28 cellular contexts compared by ENCODE assay signal in the genomic region with DNA sequence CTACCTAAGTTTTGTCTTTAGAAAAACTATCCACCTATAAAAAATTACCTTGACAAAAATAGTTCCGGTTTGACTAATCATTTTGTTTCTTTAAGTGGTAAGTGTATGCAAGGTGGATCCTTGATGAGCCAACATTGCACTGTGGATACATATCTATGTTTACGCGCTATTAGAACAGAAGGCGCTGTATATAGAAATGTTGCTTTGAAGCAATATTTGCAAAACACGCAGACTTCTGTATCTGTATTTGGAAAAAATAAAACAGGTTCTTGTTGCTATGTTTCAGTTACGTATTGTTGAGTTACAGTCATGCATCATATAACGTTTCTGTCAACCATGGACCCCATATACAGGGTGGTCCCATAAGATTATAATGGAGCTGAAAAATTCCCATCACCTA.
"Had no signal": no experiment of that assay in that cellular context is flagged by ENCODE, and none has a peak within 500 bp of the region (broad histone marks: within the 10 kb centered on the region; RNA-seq: fewer than 3 reads in every experiment).

No MANE protein-coding gene starts in this region.

- H3K27me3 ChIP-seq: colonic mucosa, dorsolateral prefrontal cortex, esophagus muscularis mucosa, esophagus squamous epithelium, foreskin keratinocyte, gastrocnemius medialis, gastroesophageal sphincter, heart left ventricle, heart right ventricle had no signal

- H3K9me3 ChIP-seq: colonic mucosa, esophagus muscularis mucosa, esophagus squamous epithelium, gastrocnemius medialis, gastroesophageal sphincter, heart left ventricle, heart right ventricle had no signal

- H3K4me3 ChIP-seq: colonic mucosa, coronary artery, dorsolateral prefrontal cortex, esophagus muscularis mucosa, esophagus squamous epithelium, gastrocnemius medialis, gastroesophageal sphincter, heart left ventricle, heart right ventricle had no signal

- H3K27ac ChIP-seq: colonic mucosa, coronary artery, dorsolateral prefrontal cortex, epithelial cell of prostate, esophagus muscularis mucosa, esophagus squamous epithelium, foreskin keratinocyte, gastrocnemius medialis, gastroesophageal sphincter, heart left ventricle, heart right ventricle had no signal

- ATAC-seq: effector memory CD8-positive, alpha-beta T cell; esophagus mucosa; foreskin keratinocyte; gastrocnemius medialis; gastroesophageal sphincter; heart left ventricle; heart right ventricle had no signal

- H3K36me3 ChIP-seq: colonic mucosa had no signal

- FAIRE-seq: colon, endometrium, endothelial cell of umbilical vein, frontal cortex had no signal

- DNase-seq: colonic mucosa; cortex of kidney; dermis blood vessel endothelial cell; dorsolateral prefrontal cortex; effector CD4-positive, alpha-beta T cell; effector CD8-positive, alpha-beta T cell; effector memory CD4-positive, alpha-beta T cell; effector memory CD8-positive, alpha-beta T cell; endodermal cell; erythroblast; esophagus squamous epithelium; foreskin fibroblast; foreskin keratinocyte; foreskin melanocyte; gastrocnemius medialis; glutamatergic neuron; head of caudate nucleus; heart left ventricle; heart right ventricle had no signal
